ENCODE assay signal across 8 cellular contexts in the genomic region with DNA sequence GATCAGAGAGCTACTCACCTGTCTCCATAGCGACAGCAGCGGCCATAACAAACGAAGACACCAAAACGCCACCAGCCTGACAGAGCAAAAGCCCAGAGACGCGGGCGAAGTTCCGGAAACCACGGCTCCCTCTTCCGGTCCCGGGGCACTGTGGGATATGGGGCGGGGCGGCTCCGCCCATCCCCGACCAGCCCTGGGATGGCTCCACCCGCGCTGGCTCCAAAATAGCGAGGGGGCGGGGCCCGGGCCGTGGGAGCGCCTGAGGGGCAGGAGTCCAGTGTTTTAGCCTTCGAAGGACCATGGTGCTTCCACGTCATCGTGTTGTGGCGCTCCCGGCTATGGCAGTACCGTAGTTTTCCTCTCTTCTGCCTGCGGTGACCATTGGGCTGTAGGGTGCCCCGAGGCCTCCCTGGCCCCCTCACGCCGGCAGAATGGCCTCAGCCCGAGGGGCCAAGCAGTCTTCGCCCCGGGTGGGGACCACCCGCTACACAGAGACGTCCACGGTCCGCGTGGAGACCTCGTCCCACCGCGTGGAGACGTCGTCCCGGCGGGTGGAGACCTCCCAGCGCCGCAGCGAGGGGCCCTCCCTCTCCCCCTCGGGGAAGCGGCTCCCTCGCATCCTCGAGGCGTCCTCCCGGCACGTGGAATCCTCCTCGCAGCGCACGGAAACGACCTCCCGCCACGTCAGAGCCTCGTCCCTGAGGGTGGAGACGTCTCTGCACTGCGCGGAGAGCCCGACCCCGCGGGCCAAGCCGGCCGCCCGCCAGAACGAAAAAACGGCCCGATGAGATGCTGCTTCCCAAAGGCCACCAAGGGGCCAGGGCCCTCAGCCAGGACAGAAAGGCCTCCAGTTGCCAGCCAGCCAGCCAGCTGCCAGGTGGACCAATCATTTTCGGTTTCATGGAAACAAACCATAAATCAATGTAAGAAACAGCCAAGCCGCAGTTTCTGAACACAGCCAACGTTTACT. TPM values are rescaled to one million over a fixed set of nuclear protein-coding genes. Genes with fewer than 3 reads are reported as not detected.
DNase-seq lines count a peak whose midpoint lies in the region; ATAC-seq, FAIRE-seq and TF ChIP-seq lines count a peak whose summit lies in the region.

A gene (plus strand): TSS at position 280 of the 970 bp plus-strand sequence. CDS start 152 bp downstream, at position 432.
A gene (minus strand): TSS at position 123 of the 970 bp plus-strand sequence. CDS start 77 bp downstream, at position 46.

- ATAC-seq in HG02678 (IDR thresholded peaks at IDR 0.05; ENCODE audit: unreplicated experiment) (peak; percentile 96), Right ventricle myocardium superior (ENCODE audit: poor library complexity) (peak; percentile 99), pancreas (peak; percentile 93 to 99 (median 94))
- peak; percentile 98 for ATAC-seq in activated naive CD8-positive, alpha-beta T cell treated with anti-CD3 and anti-CD28 coated beads, Interleukin-2, amount 50 U/mL, for 24 hours

- peaks cover 19% of the 10 kb centered on the region for H3F3A ChIP-seq in SU-DHL-6 (ENCODE audit: insufficient read depth)

- H3K4me3 ChIP-seq in SU-DHL-6 (ENCODE audit: insufficient read depth, low read length, poor library complexity, severe bottlenecking) (peak within 1 kb of the TSS; percentile 99), pancreas (peak within 1 kb of the TSS; percentile 49 to 64 (median 60)), tibial artery (peak within 1 kb of the TSS; percentile 65 to 86)

- H2AFZ ChIP-seq in SU-DHL-6 (ENCODE audit: low read depth, low read length, severe bottlenecking), result peak within 1 kb of the TSS; percentile 86

- intact Hi-C loops in Right ventricle myocardium superior (cut with DNase I), result no loop called here
- intact Hi-C loops in pancreas (cut with DNase I), result no loop called here
- intact Hi-C loops in tibial artery (cut with DNase I; ENCODE audit: low total_unique reads), result no loop called here

- no peak for TF ChIP-seq CTCF in GM10266 (IDR thresholded peaks at IDR 0.05; ENCODE audit: control insufficient read depth, insufficient read depth, low read depth, missing control alignments)
- TF ChIP-seq CTCF in SU-DHL-6 (IDR thresholded peaks at IDR 0.05; ENCODE audit: insufficient read depth, low read length, poor library complexity, severe bottlenecking), result no peak
- no peak for TF ChIP-seq CTCF in pancreas (IDR thresholded peaks at IDR 0.05)
- TF ChIP-seq CTCF in tibial artery (IDR thresholded peaks at IDR 0.05), result no peak

- H3K79me2 ChIP-seq in SU-DHL-6 (ENCODE audit: insufficient read depth, low read length), result peaks cover 23% of the 10 kb centered on the region

- peak within 1 kb of the TSS; percentile 82 for H3K9ac ChIP-seq in SU-DHL-6 (ENCODE audit: low read length)

- peak within 1 kb of the TSS; percentile 99 for H3K4me3 Mint-ChIP-seq in activated naive CD8-positive, alpha-beta T cell treated with anti-CD3 and anti-CD28 coated beads, Interleukin-2, amount 50 U/mL, for 24 hours

- H3K4me1 ChIP-seq in pancreas (peaks cover 12 to 33% (median 16%) of the 10 kb centered on the region in 3 donors), tibial artery (peaks cover 0 to 37% (median 23%) of the 10 kb centered on the region in 4 donors)

- no peaks in the 10 kb centered on the region for H3K9me3 Mint-ChIP-seq in activated naive CD8-positive, alpha-beta T cell treated with anti-CD3 and anti-CD28 coated beads, Interleukin-2, amount 50 U/mL, for 24 hours

- no peaks in the 10 kb centered on the region for H3K9me3 ChIP-seq in SU-DHL-6 (ENCODE audit: insufficient read depth, low read length)
- H3K9me3 ChIP-seq in pancreas, result no peaks in the 10 kb centered on the region
- peaks cover 0 to 4% (median 0%) of the 10 kb centered on the region in 3 donors for H3K9me3 ChIP-seq in tibial artery

- H3K27me3 ChIP-seq in SU-DHL-6 (ENCODE audit: low read length), result no peaks in the 10 kb centered on the region
- no peaks in the 10 kb centered on the region for H3K27me3 ChIP-seq in pancreas
- peaks cover 0 to 17% of the 10 kb centered on the region in 2 donors for H3K27me3 ChIP-seq in tibial artery

- 2 to 3% methylated on average over 66 to 79 of the region's 79 CpGs for WGBS in pancreas, 2 donors

- H3K36me3 Mint-ChIP-seq in activated naive CD8-positive, alpha-beta T cell treated with anti-CD3 and anti-CD28 coated beads, Interleukin-2, amount 50 U/mL, for 24 hours (ENCODE audit: low read depth), result peaks cover 24% of the 10 kb centered on the region

- H4K20me1 ChIP-seq in SU-DHL-6 (ENCODE audit: low read depth, low read length), result no peaks in the 10 kb centered on the region

- H3K4me2 ChIP-seq in SU-DHL-6 (ENCODE audit: low read depth, low read length, poor library complexity, severe bottlenecking), result peak within 1 kb of the TSS; percentile 96

- peaks cover 59% of the 10 kb centered on the region for H3K4me1 Mint-ChIP-seq in activated naive CD8-positive, alpha-beta T cell treated with anti-CD3 and anti-CD28 coated beads, Interleukin-2, amount 50 U/mL, for 24 hours

- DNase-seq in GM10266 (ENCODE audit: extremely low spot score) (peak; percentile 98), NCI-H1417 (lab: John Stamatoyannopoulos, UW) (peak; percentile 81 to 91 (median 83)), Right ventricle myocardium superior (peak; percentile 97), pancreas (peak; percentile 94 to 98 (median 98)), tibial artery (peak; percentile 94 to 97)
- peak; percentile 97 for DNase-seq in activated naive CD8-positive, alpha-beta T cell treated with anti-CD3 and anti-CD28 coated beads, Interleukin-2, amount 50 U/mL, for 24 hours

- H3K27me3 Mint-ChIP-seq in activated naive CD8-positive, alpha-beta T cell treated with anti-CD3 and anti-CD28 coated beads, Interleukin-2, amount 50 U/mL, for 24 hours, result peaks cover 6% of the 10 kb centered on the region

- H3K27ac ChIP-seq in SU-DHL-6 (ENCODE audit: low read depth, low read length) (peak within 1 kb of the TSS; percentile 95), pancreas (peak within 1 kb of the TSS; percentile 69 to 91 (median 85)), tibial artery (peak within 1 kb of the TSS; percentile 84 to 86)

- no peaks in the 10 kb centered on the region for H3K9me2 ChIP-seq in SU-DHL-6 (replicated peaks; ENCODE audit: insufficient read depth, low read length)

- FAIRE-seq in pancreas (lab: Jason Lieb, UNC), result peak; percentile 61

- H3K27ac Mint-ChIP-seq in activated naive CD8-positive, alpha-beta T cell treated with anti-CD3 and anti-CD28 coated beads, Interleukin-2, amount 50 U/mL, for 24 hours, result peak within 1 kb of the TSS; percentile 100

- H3K36me3 ChIP-seq in SU-DHL-6 (ENCODE audit: low read length), result no peaks in the 10 kb centered on the region
- H3K36me3 ChIP-seq in pancreas, result peaks cover 0 to 9% (median 0%) of the 10 kb centered on the region in 3 donors
- H3K36me3 ChIP-seq in tibial artery, result peaks cover 15 to 24% (median 19%) of the 10 kb centered on the region in 3 donors

RNA-seq across cellular contexts. Expression of the first gene that starts in this region (rescaled TPM):
- total RNA-seq in Right ventricle myocardium superior, result 0.48 TPM
- total RNA-seq in pancreas, result 1 to 10 TPM in 5 of 6 donors, under 1 TPM in 1; 0.91 to 2.7 (median 2.2) TPM
- polyA plus RNA-seq in pancreas, result 1 to 10 TPM; 3.3 to 5.8 TPM

RNA-seq across cellular contexts. Expression of the second gene that starts in this region (rescaled TPM):
- 14.5 TPM for total RNA-seq in Right ventricle myocardium superior
- 1 to 10 TPM; 2.2 to 7.5 (median 5.6) TPM for total RNA-seq in pancreas
- polyA plus RNA-seq in pancreas, result 10 to 100 TPM in 1 of 2 donors, 1 to 10 TPM in 1; 7.0 to 14.5 TPM

Comparison
In these comparisons a context has a peak if more than half of its experiments do, and no peak if none do; other contexts are left out.
1. Peak in every context shown above with its lines: DNase-seq, ATAC-seq, H3K4me3 ChIP-seq and H3K27ac ChIP-seq.